Comparison of ENCODE assay signal across 17 cellular contexts in genomic region chr17:42672038-42672437, GRCh38. TPM values are rescaled to one million over a fixed set of nuclear protein-coding genes. Genes with fewer than 3 reads are reported as not detected.
DNase-seq lines count a peak whose midpoint lies in the region; ATAC-seq and TF ChIP-seq lines count a peak whose summit lies in the region.
"Had no signal": no experiment of that assay in that cellular context is flagged by ENCODE, and none has a peak within 500 bp of the region (broad histone marks: within the 10 kb centered on the region; RNA-seq: fewer than 3 reads in every experiment).

No MANE protein-coding gene starts in this region.

- peaks cover 43% of the 10 kb centered on the region for H4K20me1 ChIP-seq in osteoblast (ENCODE audit: insufficient read depth, low read length)

- ATAC-seq in body of pancreas (no peak), GM21723 (IDR thresholded peaks at IDR 0.05; ENCODE audit: unreplicated experiment) (no peak), HG03469 (IDR thresholded peaks at IDR 0.05; ENCODE audit: unreplicated experiment) (no peak)
- ATAC-seq: T-cell had no signal

- H3K27ac ChIP-seq in osteoblast (ENCODE audit: low read depth, low read length) (no peak overlapping the region), testis (no peak overlapping the region), body of pancreas (no peak overlapping the region)

- intact Hi-C loops in testis (cut with DNase I; ENCODE audit: low total_unique reads) (loop anchor here (10.0 kb wide), 1 partner anchor 97 kb away; the partner anchor contains the start of gene PSMC3IP), body of pancreas (cut with DNase I) (loop anchor here (5.0 kb wide), 1 partner anchor 60 kb away; no protein-coding TSS in a partner anchor)

- no peak overlapping the region for H3K27ac Mint-ChIP-seq in endothelial cell (ENCODE audit: unreplicated experiment)
- H3K27ac Mint-ChIP-seq: IgD-negative memory B cell, immature natural killer cell, T-cell had no signal

- H3K4me1 Mint-ChIP-seq in endothelial cell (ENCODE audit: unreplicated experiment) = peaks cover 10% of the 10 kb centered on the region

- H3K36me3 Mint-ChIP-seq in endothelial cell (ENCODE audit: low read depth, unreplicated experiment) = peaks cover 27% of the 10 kb centered on the region
- H3K36me3 Mint-ChIP-seq: T-cell had no signal

- peaks cover 20% of the 10 kb centered on the region for H3K27me3 Mint-ChIP-seq in endothelial cell (ENCODE audit: unreplicated experiment)

- peaks cover 25% of the 10 kb centered on the region for H3K4me1 ChIP-seq in osteoblast (ENCODE audit: insufficient read depth, low read length)
- peaks cover 74% of the 10 kb centered on the region for H3K4me1 ChIP-seq in testis
- H3K4me1 ChIP-seq in body of pancreas = peaks cover 73% of the 10 kb centered on the region

- H3K9me3 ChIP-seq in osteoblast (ENCODE audit: low read depth, low read length) (no peaks in the 10 kb centered on the region), testis (no peaks in the 10 kb centered on the region), body of pancreas (no peaks in the 10 kb centered on the region)

- H3K4me3 Mint-ChIP-seq in endothelial cell (ENCODE audit: unreplicated experiment) = peak overlapping the region; percentile 68

- no peaks in the 10 kb centered on the region for H3K9me3 Mint-ChIP-seq in endothelial cell (ENCODE audit: unreplicated experiment)
- H3K9me3 Mint-ChIP-seq: IgD-negative memory B cell, immature natural killer cell, T-cell had no signal

- H3K27me3 ChIP-seq in H7 (ENCODE audit: control insufficient read depth, insufficient read depth, low read length) = peaks cover 48% of the 10 kb centered on the region
- no peaks in the 10 kb centered on the region for H3K27me3 ChIP-seq in osteoblast (ENCODE audit: insufficient read depth, low read length)
- no peaks in the 10 kb centered on the region for H3K27me3 ChIP-seq in testis
- H3K27me3 ChIP-seq in body of pancreas = no peaks in the 10 kb centered on the region
- H3K27me3 ChIP-seq: dorsolateral prefrontal cortex had no signal

- H3K4me3 ChIP-seq in H7 (ENCODE audit: insufficient read depth, low read depth, low read length) (peak overlapping the region; percentile 62; the same call in 1 of the 2 replicates), osteoblast (ENCODE audit: insufficient read depth, low read length) (no peak overlapping the region), testis (no peak overlapping the region), body of pancreas (no peak overlapping the region)
- H3K4me3 ChIP-seq: dorsolateral prefrontal cortex had no signal

- peaks cover 34% of the 10 kb centered on the region for H3K79me2 ChIP-seq in osteoblast (ENCODE audit: insufficient read depth, low read length)

- WGBS in testis, 2 donors = 57 to 75% methylated on average over 20 to 28 of the region's 28 CpGs
- WGBS in body of pancreas, 2 donors = 87 to 90% methylated on average over 23 to 28 of the region's 28 CpGs

- no peak for TF ChIP-seq CTCF in endothelial cell (IDR thresholded peaks at IDR 0.05; ENCODE audit: unreplicated experiment)
- no peak for TF ChIP-seq CTCF in osteoblast (IDR thresholded peaks at IDR 0.05; ENCODE audit: extremely low read depth, low read depth, low read length)
- TF ChIP-seq CTCF in testis (IDR thresholded peaks at IDR 0.05) = no peak
- TF ChIP-seq CTCF in body of pancreas (IDR thresholded peaks at IDR 0.05) = no peak

- no peak overlapping the region for H2AFZ ChIP-seq in osteoblast (ENCODE audit: low read length)

- no peak overlapping the region for H3K4me2 ChIP-seq in osteoblast (ENCODE audit: insufficient read depth, low read length)

- TF ChIP-seq POLR2A in testis (IDR thresholded peaks at IDR 0.05) (no peak), body of pancreas (IDR thresholded peaks at IDR 0.05) (no peak)

- DNase-seq in H7 (peak; percentile 69), NCI-H2171 (lab: John Stamatoyannopoulos, UW) (peak; percentile 76), endothelial cell (ENCODE audit: low spot score) (no peak), osteoblast (ENCODE audit: insufficient read length, low spot score, missing footprints) (peak; percentile 83), testis (no peak), body of pancreas (no peak)
- DNase-seq: activated CD4-positive, CD25-positive, alpha-beta regulatory T cell; activated naive CD4-positive, alpha-beta T cell; dorsolateral prefrontal cortex; immature natural killer cell; NCI-H1048; small intestine; stimulated activated naive CD4-positive, alpha-beta T cell treated with Interleukin-2 at 50 U/mL for 16 hours; T-cell had no signal

- peaks cover 9% of the 10 kb centered on the region for H3K36me3 ChIP-seq in H7 (replicated peaks; ENCODE audit: control insufficient read depth, insufficient read depth, low read length)
- peaks cover 49% of the 10 kb centered on the region for H3K36me3 ChIP-seq in osteoblast (ENCODE audit: insufficient read depth, low read length)
- no peaks in the 10 kb centered on the region for H3K36me3 ChIP-seq in testis (ENCODE audit: low read depth, missing control alignments)
- H3K36me3 ChIP-seq in body of pancreas (replicated peaks in 1 of 2; ENCODE audit: insufficient read depth in 1 of 2, low read depth in 2 of 2) = peaks cover 7 to 13% of the 10 kb centered on the region in 2 donors

RNA-seq across cellular contexts. Expression of gene PLEKHH3, which starts 4.8 kb away (rescaled TPM):
- 37.2 and 47.2 TPM in 2 replicates for total RNA-seq in H7 (2014; rRNA removed; shearing (Covaris generic))
- total RNA-seq in endothelial cell (ENCODE audit: unreplicated experiment) = 25.2 TPM
- total RNA-seq in osteoblast = 14.7 and 19.9 TPM in 2 replicates
- 10 to 100 TPM; 65.8 to 67.3 TPM for total RNA-seq in testis
- 42.8 TPM for polyA plus RNA-seq in testis (ENCODE audit: insufficient read depth, low read depth, low replicate concordance)
- 100 to 1,000 TPM in 1 of 2 donors, 10 to 100 TPM in 1; 63.0 to 105 TPM for total RNA-seq in body of pancreas
- polyA plus RNA-seq: immature natural killer cell had no signal

RNA-seq across cellular contexts. Expression of gene CCR10, which starts 9.6 kb away (rescaled TPM):
- total RNA-seq in H7 (2014; rRNA removed; shearing (Covaris generic)) = 4.8 and 6.2 TPM in 2 replicates
- 1.2 TPM for total RNA-seq in endothelial cell (ENCODE audit: unreplicated experiment)
- total RNA-seq in osteoblast = 0.59 and 2.2 TPM in 2 replicates
- 10 to 100 TPM in 1 of 2 donors, 1 to 10 TPM in 1; 9.8 to 14.3 TPM for total RNA-seq in testis
- 2.9 TPM for polyA plus RNA-seq in testis (ENCODE audit: insufficient read depth, low read depth, low replicate concordance)
- under 1 TPM; 0.78 to 0.99 TPM for total RNA-seq in body of pancreas

RNA-seq across cellular contexts. Expression of gene CNTNAP1, which starts 10.3 kb away (rescaled TPM):
- 6.1 and 12.0 TPM in 2 replicates for total RNA-seq in H7 (2014; rRNA removed; shearing (Covaris generic))
- total RNA-seq in endothelial cell (ENCODE audit: unreplicated experiment) (8.9 TPM), osteoblast (18.6 and 19.2 TPM in 2 replicates), testis (10 to 100 TPM in 1 of 2 donors, 1 to 10 TPM in 1; 9.0 to 10.3 TPM), body of pancreas (1 to 10 TPM; 4.9 to 6.7 TPM)
- 6.0 TPM for polyA plus RNA-seq in testis (ENCODE audit: insufficient read depth, low read depth, low replicate concordance)

RNA-seq across cellular contexts. Expression of gene TUBG2, which starts 13.0 kb away (rescaled TPM):
- 15.0 and 20.5 TPM in 2 replicates for total RNA-seq in H7 (2014; rRNA removed; shearing (Covaris generic))
- 19.7 TPM for total RNA-seq in endothelial cell (ENCODE audit: unreplicated experiment)
- 13.8 TPM in 2 replicates for total RNA-seq in osteoblast
- total RNA-seq in testis = 10 to 100 TPM; 50.4 to 57.5 TPM
- 30.6 TPM for polyA plus RNA-seq in testis (ENCODE audit: insufficient read depth, low read depth, low replicate concordance)
- total RNA-seq in body of pancreas = 10 to 100 TPM; 64.1 to 80.4 TPM

Comparison
In these comparisons a context has a peak if more than half of its experiments do, and no peak if none do; other contexts are left out.
1. DNase-seq: peak in H7 (single experiment), NCI-H2171 (single experiment) and osteoblast (single experiment); none in endothelial cell (single experiment), testis (single experiment) and body of pancreas (0 of 4).